Comparison of ENCODE assay signal across 20 cellular contexts in genomic region chr17:54882950-54883349, GRCh38. TPM values are rescaled to one million over a fixed set of nuclear protein-coding genes. Genes with fewer than 3 reads are reported as not detected.
DNase-seq lines count a peak whose midpoint lies in the region; ATAC-seq and TF ChIP-seq lines count a peak whose summit lies in the region.
"Had no signal": no experiment of that assay in that cellular context is flagged by ENCODE, and none has a peak within 500 bp of the region (broad histone marks: within the 10 kb centered on the region; RNA-seq: fewer than 3 reads in every experiment).

No MANE protein-coding gene starts in this region.

- no peaks in the 10 kb centered on the region for H3K27me3 ChIP-seq in CD8-positive, alpha-beta memory T cell (ENCODE audit: insufficient read depth, low read length, poor library complexity, severe bottlenecking)
- H3K27me3 ChIP-seq: MG63, tibial nerve had no signal

- ATAC-seq in GM18499 (IDR thresholded peaks at IDR 0.05; ENCODE audit: insufficient read depth, unreplicated experiment): peak; percentile 90
- peak; percentile 70 for ATAC-seq in GM18909 (IDR thresholded peaks at IDR 0.05; ENCODE audit: poor library complexity, unreplicated experiment)
- peak; percentile 90 for ATAC-seq in HG02588 (IDR thresholded peaks at IDR 0.05; ENCODE audit: unreplicated experiment)
- ATAC-seq in HG03159 (IDR thresholded peaks at IDR 0.05; ENCODE audit: unreplicated experiment): peak; percentile 77
- ATAC-seq in HG03095 (IDR thresholded peaks at IDR 0.05; ENCODE audit: unreplicated experiment): no peak
- ATAC-seq: naive thymus-derived CD4-positive, alpha-beta T cell had no signal

- no peaks in the 10 kb centered on the region for H3K9me3 ChIP-seq in CD8-positive, alpha-beta memory T cell (ENCODE audit: low read length)
- H3K9me3 ChIP-seq: Caco-2, HAP-1, MG63, tibial nerve had no signal

- DNase-seq in HFFc6 (no peak), T1000 (lab: John Stamatoyannopoulos, UW) (no peak)
- no peak for DNase-seq in CD8-positive, alpha-beta memory T cell
- DNase-seq: activated CD4-positive, alpha-beta T cell treated with anti-CD3 and anti-CD28 coated beads, Interleukin-2, amount 50 U/mL, for 1 hour; activated gamma-delta T cell; Caco-2; GF-D8; MG63; naive thymus-derived CD4-positive, alpha-beta T cell; NCI-H2081 treated with DMSO at 0.1 percent for 48 hours; Right ventricle myocardium superior; T-helper 9 cell had no signal

- no peaks in the 10 kb centered on the region for H3K36me3 Mint-ChIP-seq in HFFc6 (ENCODE audit: low read depth)
- no peaks in the 10 kb centered on the region for H3K36me3 Mint-ChIP-seq in CD8-positive, alpha-beta memory T cell
- H3K36me3 Mint-ChIP-seq: brain; naive thymus-derived CD4-positive, alpha-beta T cell had no signal

- TF ChIP-seq CTCF in HFFc6 (IDR thresholded peaks at IDR 0.05): no peak

- CTCF ChIA-PET in CD8-positive, alpha-beta memory T cell (lab: Charles Lee): no interaction called here

- H3K4me1 Mint-ChIP-seq in HFFc6 (ENCODE audit: low read depth): no peaks in the 10 kb centered on the region
- H3K4me1 Mint-ChIP-seq in CD8-positive, alpha-beta memory T cell: no peaks in the 10 kb centered on the region
- H3K4me1 Mint-ChIP-seq: brain; naive thymus-derived CD4-positive, alpha-beta T cell had no signal

- H3K9me3 Mint-ChIP-seq in HFFc6: no peaks in the 10 kb centered on the region
- H3K9me3 Mint-ChIP-seq in CD8-positive, alpha-beta memory T cell: no peaks in the 10 kb centered on the region
- H3K9me3 Mint-ChIP-seq: naive thymus-derived CD4-positive, alpha-beta T cell had no signal

- H3K27ac ChIP-seq in CD8-positive, alpha-beta memory T cell (ENCODE audit: low read depth, low read length): no peak overlapping the region
- H3K27ac ChIP-seq: tibial nerve had no signal

- H3K4me1 ChIP-seq in CD8-positive, alpha-beta memory T cell (ENCODE audit: insufficient read depth, low read length): no peaks in the 10 kb centered on the region
- H3K4me1 ChIP-seq: Caco-2, HAP-1, tibial nerve had no signal

- H3K27me3 Mint-ChIP-seq in HFFc6 (ENCODE audit: insufficient read depth): no peaks in the 10 kb centered on the region; the same call in 1 of the 2 replicates
- H3K27me3 Mint-ChIP-seq in CD8-positive, alpha-beta memory T cell: peaks cover 3 to 11% of the 10 kb centered on the region in 2 donors
- H3K27me3 Mint-ChIP-seq: brain had no signal

- no peaks in the 10 kb centered on the region for H3K36me3 ChIP-seq in CD8-positive, alpha-beta memory T cell (ENCODE audit: insufficient read depth, low read length)
- H3K36me3 ChIP-seq: HAP-1, MG63, tibial nerve had no signal

- no peak overlapping the region for H3K4me3 Mint-ChIP-seq in HFFc6
- H3K4me3 Mint-ChIP-seq in CD8-positive, alpha-beta memory T cell: no peak overlapping the region
- H3K4me3 Mint-ChIP-seq: brain; naive thymus-derived CD4-positive, alpha-beta T cell had no signal

- H3K27ac Mint-ChIP-seq in HFFc6: no peak overlapping the region
- H3K27ac Mint-ChIP-seq in CD8-positive, alpha-beta memory T cell: no peak overlapping the region
- H3K27ac Mint-ChIP-seq: brain; naive thymus-derived CD4-positive, alpha-beta T cell had no signal

- no peak overlapping the region for H3K4me3 ChIP-seq in CD8-positive, alpha-beta memory T cell (ENCODE audit: low read length)
- H3K4me3 ChIP-seq: HAP-1, MG63, tibial nerve had no signal

- POLR2A ChIA-PET in CD8-positive, alpha-beta memory T cell (lab: Charles Lee): no interaction called here

RNA-seq across cellular contexts. Expression of gene TOM1L1, which starts 17.7 kb away (rescaled TPM):
- 10 to 100 TPM; 15.4 to 26.0 (median 21.7) TPM for total RNA-seq in HFFc6 (2021; fragmentation: NEBNext Ultra II Directional; extraction: Animal tissue kit (Norgen Biotek cat#: 25700))
- total RNA-seq in CD8-positive, alpha-beta memory T cell: under 1 TPM in 1 of 2 experiments, not detected in 1; 0.33 TPM
- not detected for polyA plus RNA-seq in CD8-positive, alpha-beta memory T cell
- polyA plus RNA-seq: naive thymus-derived CD4-positive, alpha-beta T cell had no signal

Comparison
In these comparisons a context has a peak if more than half of its experiments do, and no peak if none do; other contexts are left out.
1. RNA of gene TOM1L1, which starts 17.7 kb away (total RNA-seq): 15.4 to 26.0 TPM in HFFc6; 0.33 TPM in CD8-positive, alpha-beta memory T cell; every median in the first group is over 10 times any median in the second.